In the genomic region with DNA sequence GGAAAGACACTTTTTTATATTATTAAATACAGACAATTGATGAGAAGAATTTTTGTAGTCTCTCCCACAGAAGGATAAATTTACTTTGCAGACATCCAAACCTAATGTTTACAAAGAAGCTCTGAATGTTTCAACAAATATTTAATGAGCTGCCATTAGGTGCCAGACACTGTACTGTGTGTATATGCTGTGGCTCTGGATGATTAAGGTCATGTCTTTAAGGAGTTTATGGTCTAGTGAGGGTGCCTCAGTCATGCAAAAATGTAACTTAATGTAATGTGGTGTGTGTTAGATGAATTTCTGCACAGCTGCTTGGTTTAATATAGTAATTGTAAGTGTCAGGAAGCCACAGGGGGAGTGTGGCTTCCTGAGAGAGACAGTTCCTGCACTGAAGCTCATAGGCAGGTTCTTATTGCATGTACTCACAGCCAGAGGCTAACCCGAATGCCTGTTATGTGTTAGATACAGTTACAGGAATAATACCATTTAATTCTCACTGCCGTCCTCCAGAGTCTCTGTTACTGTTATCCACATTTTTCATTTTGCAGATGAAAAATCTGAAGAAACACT, we compare ENCODE assay signal across 2 cellular contexts.
A peak's percentile ranks its signal among the peaks of the same experiment; 100 is the strongest.
TF ChIP-seq lines count a peak whose summit lies in the region.

No MANE protein-coding gene starts in this region.

TF ChIP-seq in liver, 16 proteins besides CTCF, POLR2A, EP300 and RAD21:
- TF ChIP-seq YY1 (IDR thresholded peaks at IDR 0.05) (peak; percentile 20), GABPA (IDR thresholded peaks at IDR 0.05 in 1 of 2, conservative IDR thresholded peaks at IDR 0.05 in 1 of 2) (no peak)

TF ChIP-seq in HepG2, 621 proteins besides CTCF, POLR2A, EP300 and RAD21:
- TF ChIP-seq, protein P1, sequence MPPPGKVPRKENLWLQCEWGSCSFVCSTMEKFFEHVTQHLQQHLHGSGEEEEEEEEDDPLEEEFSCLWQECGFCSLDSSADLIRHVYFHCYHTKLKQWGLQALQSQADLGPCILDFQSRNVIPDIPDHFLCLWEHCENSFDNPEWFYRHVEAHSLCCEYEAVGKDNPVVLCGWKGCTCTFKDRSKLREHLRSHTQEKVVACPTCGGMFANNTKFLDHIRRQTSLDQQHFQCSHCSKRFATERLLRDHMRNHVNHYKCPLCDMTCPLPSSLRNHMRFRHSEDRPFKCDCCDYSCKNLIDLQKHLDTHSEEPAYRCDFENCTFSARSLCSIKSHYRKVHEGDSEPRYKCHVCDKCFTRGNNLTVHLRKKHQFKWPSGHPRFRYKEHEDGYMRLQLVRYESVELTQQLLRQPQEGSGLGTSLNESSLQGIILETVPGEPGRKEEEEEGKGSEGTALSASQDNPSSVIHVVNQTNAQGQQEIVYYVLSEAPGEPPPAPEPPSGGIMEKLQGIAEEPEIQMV (CRISPR knock-in tag; IDR thresholded peaks at IDR 0.05; ENCODE audit: low read depth) = no peak
- TF ChIP-seq ZNF713 (CRISPR knock-in tag; IDR thresholded peaks at IDR 0.05) (no peak), ZNF513 (CRISPR knock-in tag; conservative IDR thresholded peaks at IDR 0.05) (no peak), ZSCAN25 (CRISPR knock-in tag; IDR thresholded peaks at IDR 0.05) (no peak), HNRNPK (IDR thresholded peaks at IDR 0.05; ENCODE audit: low read depth, low read length, poor library complexity, severe bottlenecking) (no peak), ZFP82 (CRISPR knock-in tag; IDR thresholded peaks at IDR 0.05; ENCODE audit: borderline replicate concordance) (no peak), HMGXB3 (CRISPR knock-in tag; IDR thresholded peaks at IDR 0.05; ENCODE audit: borderline replicate concordance) (no peak), ZSCAN21 (CRISPR knock-in tag; IDR thresholded peaks at IDR 0.05; ENCODE audit: borderline replicate concordance) (no peak), MED1 (CRISPR knock-in tag; IDR thresholded peaks at IDR 0.05) (no peak), ZZZ3 (CRISPR knock-in tag; IDR thresholded peaks at IDR 0.05; ENCODE audit: borderline replicate concordance) (no peak)
- TF ChIP-seq, protein P2, sequence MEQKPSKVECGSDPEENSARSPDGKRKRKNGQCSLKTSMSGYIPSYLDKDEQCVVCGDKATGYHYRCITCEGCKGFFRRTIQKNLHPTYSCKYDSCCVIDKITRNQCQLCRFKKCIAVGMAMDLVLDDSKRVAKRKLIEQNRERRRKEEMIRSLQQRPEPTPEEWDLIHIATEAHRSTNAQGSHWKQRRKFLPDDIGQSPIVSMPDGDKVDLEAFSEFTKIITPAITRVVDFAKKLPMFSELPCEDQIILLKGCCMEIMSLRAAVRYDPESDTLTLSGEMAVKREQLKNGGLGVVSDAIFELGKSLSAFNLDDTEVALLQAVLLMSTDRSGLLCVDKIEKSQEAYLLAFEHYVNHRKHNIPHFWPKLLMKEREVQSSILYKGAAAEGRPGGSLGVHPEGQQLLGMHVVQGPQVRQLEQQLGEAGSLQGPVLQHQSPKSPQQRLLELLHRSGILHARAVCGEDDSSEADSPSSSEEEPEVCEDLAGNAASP (CRISPR knock-in tag; IDR thresholded peaks at IDR 0.05; ENCODE audit: borderline replicate concordance) = no peak
